In the genomic region with DNA sequence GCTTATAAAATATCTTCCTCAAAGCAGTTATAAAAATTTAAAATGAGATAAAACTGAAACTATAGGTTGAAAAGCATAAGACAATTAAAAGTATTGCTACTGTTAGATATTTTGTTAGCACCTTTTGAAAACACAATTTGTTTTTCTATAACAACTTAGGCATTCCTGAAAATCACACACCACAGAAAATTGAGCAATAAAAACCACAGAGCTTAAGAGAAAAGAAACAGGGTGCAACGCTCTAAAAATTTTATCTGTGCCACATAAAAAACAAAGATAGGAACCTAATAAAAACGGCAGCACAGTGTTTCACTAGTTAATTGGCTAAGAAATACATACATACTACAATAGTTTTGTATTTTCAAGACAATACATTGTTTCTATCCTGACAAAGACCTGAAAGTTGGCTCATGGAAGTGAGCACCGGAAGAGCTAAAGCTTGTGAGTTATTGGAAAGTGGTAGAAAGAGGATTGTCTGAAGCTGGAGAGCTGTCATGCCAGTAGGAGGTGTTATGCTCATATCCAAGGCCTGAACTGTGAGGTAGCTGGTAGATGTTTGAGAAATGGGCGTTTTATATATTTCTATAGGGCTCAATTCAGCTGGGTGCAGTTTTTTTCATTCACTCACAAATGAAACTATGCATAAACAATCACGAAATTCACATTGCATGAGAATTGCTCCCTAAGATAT, we compare ENCODE assay signal across 1 cellular context.
TF ChIP-seq lines count a peak whose summit lies in the region.

No MANE protein-coding gene starts in this region.

TF ChIP-seq in H1, 55 proteins besides CTCF, POLR2A, EP300 and RAD21 (continued from another document):
- TF ChIP-seq MAFK (IDR thresholded peaks at IDR 0.05; ENCODE audit: low read depth, low read length) (no peak), EZH2 (IDR thresholded peaks at IDR 0.05; ENCODE audit: low read depth, low read length, severe bottlenecking) (no peak), TAF7 (optimal IDR thresholded peaks at IDR 0.05; ENCODE audit: borderline replicate concordance, low read depth, low read length) (no peak)
TF ChIP-seq in H1: peak in this region for 0.
